In genomic region chr1:115874929-115875328, GRCh38 we compare ENCODE assay signal across 1 cellular context.
TF ChIP-seq lines count a peak whose summit lies in the region.

No MANE protein-coding gene starts in this region.

TF ChIP-seq in HepG2, 621 proteins besides CTCF, POLR2A, EP300 and RAD21:
- TF ChIP-seq CREB1 (IDR thresholded peaks at IDR 0.05) (peak; percentile 60), CREB1 (CRISPR knock-in tag; IDR thresholded peaks at IDR 0.05) (no peak), GABPA (IDR thresholded peaks at IDR 0.05; ENCODE audit: low read depth, low read length) (no peak), GABPA (CRISPR knock-in tag; IDR thresholded peaks at IDR 0.05; ENCODE audit: low read depth) (no peak)
